In the genomic region with DNA sequence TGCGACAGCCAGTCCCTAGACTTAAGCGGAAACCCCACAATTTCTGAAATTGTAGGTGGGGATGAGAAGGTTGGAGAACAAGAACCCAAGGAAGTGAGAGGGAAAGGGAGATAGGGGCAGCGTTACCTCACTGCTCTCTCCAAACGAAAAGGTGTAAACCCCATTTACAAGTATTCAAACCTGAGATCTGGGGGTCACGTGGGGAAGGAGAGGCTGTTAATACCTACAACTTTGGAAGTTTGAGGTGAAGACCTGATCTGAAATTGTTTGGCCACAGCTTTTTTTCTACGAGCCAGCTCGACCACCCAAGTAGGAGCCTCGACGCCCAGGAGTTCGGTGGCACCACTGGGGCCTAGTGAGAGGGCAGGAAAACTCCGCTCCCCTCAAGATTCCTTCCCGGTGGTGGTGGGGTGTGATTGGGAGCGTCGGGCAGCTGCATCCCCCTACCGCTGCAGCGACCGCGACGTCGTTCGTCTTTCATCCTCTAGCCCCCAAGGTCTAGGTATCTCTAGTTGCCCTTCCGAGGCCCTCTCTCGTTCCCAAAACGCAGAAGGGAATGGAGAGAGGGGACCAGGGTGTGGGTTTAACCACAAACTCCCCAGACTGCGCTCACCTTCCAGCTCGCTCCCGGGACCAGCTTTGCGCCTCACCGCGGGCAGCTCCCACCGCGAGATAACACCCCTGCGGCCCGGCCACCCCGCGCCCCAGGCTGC, we compare ENCODE assay signal across 8 cellular contexts. TPM values are rescaled to one million over a fixed set of nuclear protein-coding genes. Genes with fewer than 3 reads are reported as not detected.
DNase-seq lines count a peak whose midpoint lies in the region; ATAC-seq and TF ChIP-seq lines count a peak whose summit lies in the region.

No MANE protein-coding gene starts in this region.

- POLR2A ChIA-PET in HEK293 (lab: Yijun Ruan, JAX), result interaction anchor here (0.9 to 1.9 kb wide), 5 partner anchors 10 to 74 kb away, joined by 3 to 6 read pairs (median 5); no protein-coding TSS in a partner anchor

- H3K27ac ChIP-seq in 22Rv1, result peak overlapping the region; percentile 75; the same call in 1 of the 2 replicates
- peak overlapping the region; percentile 94 for H3K27ac ChIP-seq in HEK293 (ENCODE audit: extremely low read depth, low read depth, low read length)
- peak overlapping the region; percentile 100 for H3K27ac ChIP-seq in mesodermal cell (ENCODE audit: low read depth, low read length, severe bottlenecking)

- no peak for TF ChIP-seq CTCF in 22Rv1 (IDR thresholded peaks at IDR 0.05)
- TF ChIP-seq CTCF in HEK293 (tag by site-specific recombination; IDR thresholded peaks at IDR 0.05), result peak; percentile 49; the same call in 1 of the 2 replicates
- no peak for TF ChIP-seq CTCF in cardiac fibroblast (IDR thresholded peaks at IDR 0.05; ENCODE audit: low read depth, low read length)

- H3K9me3 ChIP-seq in HEK293 (ENCODE audit: control insufficient read depth, insufficient read depth, low read depth, low read length), result no peaks in the 10 kb centered on the region
- H3K9me3 ChIP-seq in mesodermal cell (ENCODE audit: control insufficient read depth, low read length), result no peaks in the 10 kb centered on the region

- peak in 1 of 2 donors; percentile 25 for DNase-seq in cardiac fibroblast (ENCODE audit: low read depth in 2 of 2)
- DNase-seq in stimulated activated CD4-positive, alpha-beta T cell treated with anti-CD3 and anti-CD28 coated beads, Interleukin-4, amount 100 ng/mL, for 4 hours, result no peak
- no peak for DNase-seq in NCI-H510A (lab: John Stamatoyannopoulos, UW)

- ATAC-seq in GM21515 (IDR thresholded peaks at IDR 0.05; ENCODE audit: unreplicated experiment) (no peak), GM19328 (IDR thresholded peaks at IDR 0.05; ENCODE audit: unreplicated experiment) (no peak)

- 1 to 2% methylated on average over 15 of the region's 36 CpGs for WGBS in mesodermal cell (ENCODE audit: insufficient coverage in 2 of 2), 2 experiments

- H3K36me3 ChIP-seq in HEK293 (ENCODE audit: control insufficient read depth in 2 of 2, insufficient read depth in 1 of 2, low read length in 2 of 2), result no peaks in the 10 kb centered on the region
- peaks cover 16% of the 10 kb centered on the region for H3K36me3 ChIP-seq in mesodermal cell (ENCODE audit: control insufficient read depth, insufficient read depth, low read length)

- CTCF ChIA-PET in HEK293 (lab: Yijun Ruan, JAX), result interaction anchor here (0.6 to 3.7 kb wide), 9 partner anchors 9 to 406 kb away, joined by 3 to 16 read pairs (median 4); no protein-coding TSS in a partner anchor

- H3K4me3 ChIP-seq in HEK293 (ENCODE audit: low read depth, low read length) (peak overlapping the region; percentile 94), cardiac fibroblast (replicated peaks in 1 of 2; ENCODE audit: low read depth in 2 of 2, low read length in 2 of 2) (peak overlapping the region; percentile 92 to 97), mesodermal cell (ENCODE audit: extremely low read depth, insufficient read depth, low read length, poor library complexity, severe bottlenecking) (peak overlapping the region; percentile 94)

- peaks cover 10% of the 10 kb centered on the region for H3K4me1 ChIP-seq in HEK293 (ENCODE audit: control insufficient read depth, insufficient read depth, low read length)
- peaks cover 38% of the 10 kb centered on the region for H3K4me1 ChIP-seq in mesodermal cell (ENCODE audit: control insufficient read depth, insufficient read depth, low read length, poor library complexity, severe bottlenecking)

TF ChIP-seq in HEK293, 187 proteins besides CTCF, POLR2A, EP300 and RAD21 (continues in another document):
- TF ChIP-seq, protein P1, sequence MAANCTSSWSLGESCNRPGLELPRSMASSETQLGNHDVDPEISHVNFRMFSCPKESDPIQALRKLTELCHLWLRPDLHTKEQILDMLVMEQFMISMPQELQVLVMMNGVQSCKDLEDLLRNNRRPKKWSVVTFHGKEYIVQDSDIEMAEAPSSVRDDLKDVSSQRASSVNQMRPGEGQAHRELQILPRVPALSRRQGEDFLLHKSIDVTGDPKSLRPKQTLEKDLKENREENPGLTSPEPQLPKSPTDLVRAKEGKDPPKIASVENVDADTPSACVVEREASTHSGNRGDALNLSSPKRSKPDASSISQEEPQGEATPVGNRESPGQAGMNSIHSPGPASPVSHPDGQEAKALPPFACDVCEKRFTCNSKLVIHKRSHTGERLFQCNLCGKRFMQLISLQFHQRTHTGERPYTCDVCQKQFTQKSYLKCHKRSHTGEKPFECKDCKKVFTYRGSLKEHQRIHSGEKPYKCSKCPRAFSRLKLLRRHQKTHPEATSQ (tag by site-specific recombination; IDR thresholded peaks at IDR 0.05), result 0 out of 2 replicates have a peak, but pooled peaks have one; percentile 10
- TF ChIP-seq KLF7 (tag by site-specific recombination; IDR thresholded peaks at IDR 0.05; ENCODE audit: borderline replicate concordance) (no peak), ZNF629 (tag by site-specific recombination; IDR thresholded peaks at IDR 0.05) (no peak), ZNF157 (tag by site-specific recombination; IDR thresholded peaks at IDR 0.05) (no peak), PRDM1 (tag by site-specific recombination; IDR thresholded peaks at IDR 0.05) (peak; percentile 78), ZNF624 (tag by site-specific recombination; IDR thresholded peaks at IDR 0.05) (no peak), ZNF121 (tag by site-specific recombination; IDR thresholded peaks at IDR 0.05) (no peak), ZNF555 (tag by site-specific recombination; conservative IDR thresholded peaks at IDR 0.05) (no peak), ZNF621 (tag by site-specific recombination; IDR thresholded peaks at IDR 0.05) (no peak), ZNF768 (tag by site-specific recombination; IDR thresholded peaks at IDR 0.05) (no peak), ZNF366 (tag by site-specific recombination; conservative IDR thresholded peaks at IDR 0.05) (no peak), OVOL3 (tag by site-specific recombination; IDR thresholded peaks at IDR 0.05) (no peak), ZNF549 (tag by site-specific recombination; IDR thresholded peaks at IDR 0.05) (0 out of 2 replicates have a peak, but pooled peaks have one; percentile 57), ZNF596 (tag by site-specific recombination; IDR thresholded peaks at IDR 0.05) (peak; percentile 20), KLF10 (tag by site-specific recombination; IDR thresholded peaks at IDR 0.05) (no peak), ZBTB8A (tag by site-specific recombination; IDR thresholded peaks at IDR 0.05) (no peak), IKZF3 (tag by site-specific recombination; IDR thresholded peaks at IDR 0.05) (0 out of 2 replicates have a peak, but pooled peaks have one; percentile 15), ZBTB20 (tag by site-specific recombination; IDR thresholded peaks at IDR 0.05) (peak; percentile 95)
- TF ChIP-seq, protein P2, sequence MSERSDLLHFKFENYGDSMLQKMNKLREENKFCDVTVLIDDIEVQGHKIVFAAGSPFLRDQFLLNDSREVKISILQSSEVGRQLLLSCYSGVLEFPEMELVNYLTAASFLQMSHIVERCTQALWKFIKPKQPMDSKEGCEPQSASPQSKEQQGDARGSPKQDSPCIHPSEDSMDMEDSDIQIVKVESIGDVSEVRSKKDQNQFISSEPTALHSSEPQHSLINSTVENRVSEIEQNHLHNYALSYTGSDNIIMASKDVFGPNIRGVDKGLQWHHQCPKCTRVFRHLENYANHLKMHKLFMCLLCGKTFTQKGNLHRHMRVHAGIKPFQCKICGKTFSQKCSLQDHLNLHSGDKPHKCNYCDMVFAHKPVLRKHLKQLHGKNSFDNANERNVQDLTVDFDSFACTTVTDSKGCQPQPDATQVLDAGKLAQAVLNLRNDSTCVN (tag by site-specific recombination; optimal IDR thresholded peaks at IDR 0.05), result peak; percentile 73
- TF ChIP-seq, protein P3, sequence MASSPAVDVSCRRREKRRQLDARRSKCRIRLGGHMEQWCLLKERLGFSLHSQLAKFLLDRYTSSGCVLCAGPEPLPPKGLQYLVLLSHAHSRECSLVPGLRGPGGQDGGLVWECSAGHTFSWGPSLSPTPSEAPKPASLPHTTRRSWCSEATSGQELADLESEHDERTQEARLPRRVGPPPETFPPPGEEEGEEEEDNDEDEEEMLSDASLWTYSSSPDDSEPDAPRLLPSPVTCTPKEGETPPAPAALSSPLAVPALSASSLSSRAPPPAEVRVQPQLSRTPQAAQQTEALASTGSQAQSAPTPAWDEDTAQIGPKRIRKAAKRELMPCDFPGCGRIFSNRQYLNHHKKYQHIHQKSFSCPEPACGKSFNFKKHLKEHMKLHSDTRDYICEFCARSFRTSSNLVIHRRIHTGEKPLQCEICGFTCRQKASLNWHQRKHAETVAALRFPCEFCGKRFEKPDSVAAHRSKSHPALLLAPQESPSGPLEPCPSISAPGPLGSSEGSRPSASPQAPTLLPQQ (tag by site-specific recombination; IDR thresholded peaks at IDR 0.05), result no peak
- TF ChIP-seq, protein P4, sequence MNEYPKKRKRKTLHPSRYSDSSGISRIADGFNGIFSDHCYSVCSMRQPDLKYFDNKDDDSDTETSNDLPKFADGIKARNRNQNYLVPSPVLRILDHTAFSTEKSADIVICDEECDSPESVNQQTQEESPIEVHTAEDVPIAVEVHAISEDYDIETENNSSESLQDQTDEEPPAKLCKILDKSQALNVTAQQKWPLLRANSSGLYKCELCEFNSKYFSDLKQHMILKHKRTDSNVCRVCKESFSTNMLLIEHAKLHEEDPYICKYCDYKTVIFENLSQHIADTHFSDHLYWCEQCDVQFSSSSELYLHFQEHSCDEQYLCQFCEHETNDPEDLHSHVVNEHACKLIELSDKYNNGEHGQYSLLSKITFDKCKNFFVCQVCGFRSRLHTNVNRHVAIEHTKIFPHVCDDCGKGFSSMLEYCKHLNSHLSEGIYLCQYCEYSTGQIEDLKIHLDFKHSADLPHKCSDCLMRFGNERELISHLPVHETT (tag by site-specific recombination; IDR thresholded peaks at IDR 0.05), result no peak

RNA-seq across cellular contexts. Expression of a gene that starts 0.9 kb away (rescaled TPM):
- polyA plus RNA-seq in mesodermal cell (2013, experiment 1 of 2), result 20.3 TPM
- polyA plus RNA-seq in mesodermal cell (2013, experiment 2 of 2), result 18.1 TPM

RNA-seq across cellular contexts. Expression of a gene that starts 52.5 kb away (rescaled TPM):
- polyA plus RNA-seq in mesodermal cell (2013, experiment 1 of 2), result 52.7 TPM
- polyA plus RNA-seq in mesodermal cell (2013, experiment 2 of 2), result 77.4 TPM
